Comparison of ENCODE assay signal across 6 cellular contexts in the genomic region with DNA sequence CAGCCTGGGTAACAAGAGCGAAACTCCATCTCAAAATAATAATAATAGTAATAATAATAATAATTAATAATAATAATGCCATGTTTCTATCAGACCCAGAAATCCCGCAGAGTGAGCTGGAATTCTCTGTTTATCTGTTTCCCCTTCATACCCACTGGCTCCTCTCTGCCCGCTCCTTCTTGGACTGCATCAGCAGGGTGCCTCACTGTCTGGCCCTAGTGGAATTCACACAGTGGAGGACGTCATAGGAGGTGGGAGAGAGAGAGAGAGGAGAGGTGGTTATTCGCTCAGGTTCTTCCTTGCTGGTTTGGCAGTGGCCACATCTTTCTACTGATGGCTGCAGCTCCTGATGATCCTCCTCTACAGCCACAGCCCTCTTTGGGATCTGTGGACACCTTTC. TPM values are rescaled to one million over a fixed set of nuclear protein-coding genes. Genes with fewer than 3 reads are reported as not detected.
DNase-seq lines count a peak whose midpoint lies in the region; TF ChIP-seq lines count a peak whose summit lies in the region.
"Not testable (repeated sequence)": the region's sequence is repeated elsewhere in the genome, so short reads cannot be mapped to it uniquely, and the experiment has no call there.

No MANE protein-coding gene starts in this region.

- H3K4me1 ChIP-seq in adrenal gland (replicated peaks in 1 of 2), result not testable (repeated sequence)

- not testable (repeated sequence) for H3K27me3 ChIP-seq in MG63; adrenal gland; brain microvascular endothelial cell (replicated peaks)

- in situ Hi-C loops in brain microvascular endothelial cell (cut with HindIII; ENCODE audit: low pct_ligation_motif_present, low sequenced_read_pairs), result not testable (repeated sequence)

- H3K36me3 ChIP-seq in MG63; adrenal gland (replicated peaks in 1 of 2); brain microvascular endothelial cell (replicated peaks): not testable (repeated sequence)

- H3K4me3 ChIP-seq in AG10803 (ENCODE audit: low read length); MG63; adrenal gland; brain microvascular endothelial cell (ENCODE audit: low read depth, low read length); fibroblast of the aortic adventitia (ENCODE audit: low read depth, low read length): not testable (repeated sequence)

- 75 to 89% (median 84%) methylated on average over 5 of the region's 5 CpGs for WGBS in adrenal gland, 4 donors

- H3K9me3 ChIP-seq in MG63; adrenal gland (replicated peaks in 1 of 3): not testable (repeated sequence)

- intact Hi-C loops in adrenal gland (cut with DNase I), result not testable (repeated sequence)

- peak overlapping the region in 4 of 5 donors; percentile 48 to 81 (median 78) for H3K27ac ChIP-seq in adrenal gland
- not testable (repeated sequence) for H3K27ac ChIP-seq in brain microvascular endothelial cell

- TF ChIP-seq CTCF in AG10803 (conservative IDR thresholded peaks at IDR 0.05; ENCODE audit: low read length); adrenal gland (IDR thresholded peaks at IDR 0.05); brain microvascular endothelial cell (IDR thresholded peaks at IDR 0.05; ENCODE audit: low read depth, low read length, missing control alignments); fibroblast of the aortic adventitia (IDR thresholded peaks at IDR 0.05; ENCODE audit: insufficient read depth, low read length): not testable (repeated sequence)

- DNase-seq in AG10803 (ENCODE audit: low read depth), result peak; percentile 11
- peak; percentile 9 for DNase-seq in ELR (ENCODE audit: low read depth)
- peak; percentile 60 for DNase-seq in MG63
- DNase-seq in adrenal gland, result not testable (repeated sequence)
- peak; percentile 7 for DNase-seq in brain microvascular endothelial cell
- DNase-seq in fibroblast of the aortic adventitia (ENCODE audit: low read depth), result peak; percentile 2

- TF ChIP-seq POLR2A in adrenal gland (IDR thresholded peaks at IDR 0.05), result not testable (repeated sequence)

RNA-seq across cellular contexts. Expression of gene AGAP6, which starts 28.7 kb away (rescaled TPM):
- total RNA-seq in MG63 (2014; rRNA removed; shearing (Covaris generic); ENCODE audit: low replicate concordance), result 1.2 and 1.6 TPM in 2 replicates
- 10 to 100 TPM in 3 of 8 donors, 1 to 10 TPM in 5; 2.6 to 20.2 (median 7.8) TPM for total RNA-seq in adrenal gland
- 10 to 100 TPM in 2 of 3 donors, 1 to 10 TPM in 1; 8.4 to 52.0 (median 42.2) TPM for polyA plus RNA-seq in adrenal gland
- 2.2 and 3.8 TPM in 2 replicates for total RNA-seq in fibroblast of the aortic adventitia (ENCODE audit: low replicate concordance)

RNA-seq across cellular contexts. Expression of gene WASHC2A, which starts 50.8 kb away (rescaled TPM):
- total RNA-seq in MG63 (2014; rRNA removed; shearing (Covaris generic); ENCODE audit: low replicate concordance), result 21.2 and 22.9 TPM in 2 replicates
- total RNA-seq in adrenal gland, result 10 to 100 TPM; 23.3 to 55.1 (median 46.1) TPM
- polyA plus RNA-seq in adrenal gland, result 10 to 100 TPM; 25.1 to 46.0 (median 37.0) TPM
- 52.1 and 192 TPM in 2 replicates for total RNA-seq in fibroblast of the aortic adventitia (ENCODE audit: low replicate concordance)
